1 cellular context compared by ENCODE assay signal in the genomic region with DNA sequence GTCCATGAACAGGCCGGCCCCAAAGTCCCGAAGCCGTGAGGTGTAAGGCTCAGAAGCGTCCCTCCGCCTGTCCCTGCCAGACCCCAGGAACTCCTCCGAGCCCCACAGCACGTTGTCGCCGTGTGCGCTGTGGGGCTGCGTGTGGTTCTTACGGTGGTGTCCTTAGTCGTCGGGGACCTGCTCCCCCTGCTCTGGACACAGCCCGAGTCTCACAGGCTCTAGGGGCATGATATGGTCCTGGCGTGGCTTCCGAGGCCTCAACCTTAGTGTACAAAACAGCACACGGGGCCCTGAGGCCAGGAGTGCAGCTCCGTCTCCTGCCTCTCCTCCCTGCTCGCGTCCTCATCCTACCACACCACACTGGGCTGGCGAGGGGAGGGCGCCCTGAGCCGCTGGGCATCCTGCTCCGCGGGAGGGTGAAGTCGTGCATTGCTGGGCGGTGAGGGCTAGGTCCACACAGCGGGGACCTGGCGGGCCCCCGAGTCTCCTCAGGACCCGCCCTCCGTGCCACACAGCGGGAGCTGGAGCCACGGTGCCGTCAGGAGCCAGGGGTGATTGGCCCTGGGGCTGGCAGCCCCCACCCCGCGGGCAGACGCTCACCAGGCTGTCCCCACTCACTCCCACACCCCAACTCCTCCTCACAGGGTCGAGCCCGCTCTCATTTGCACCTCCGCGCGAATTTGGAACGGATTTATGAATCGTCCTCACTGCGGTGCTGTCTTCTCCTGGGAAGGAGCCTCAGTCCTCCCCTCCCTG.
TF ChIP-seq lines count a peak whose summit lies in the region.

No MANE protein-coding gene starts in this region.

TF ChIP-seq in SK-N-SH, 30 proteins besides CTCF, POLR2A, EP300 and RAD21:
- TF ChIP-seq, protein P1, sequence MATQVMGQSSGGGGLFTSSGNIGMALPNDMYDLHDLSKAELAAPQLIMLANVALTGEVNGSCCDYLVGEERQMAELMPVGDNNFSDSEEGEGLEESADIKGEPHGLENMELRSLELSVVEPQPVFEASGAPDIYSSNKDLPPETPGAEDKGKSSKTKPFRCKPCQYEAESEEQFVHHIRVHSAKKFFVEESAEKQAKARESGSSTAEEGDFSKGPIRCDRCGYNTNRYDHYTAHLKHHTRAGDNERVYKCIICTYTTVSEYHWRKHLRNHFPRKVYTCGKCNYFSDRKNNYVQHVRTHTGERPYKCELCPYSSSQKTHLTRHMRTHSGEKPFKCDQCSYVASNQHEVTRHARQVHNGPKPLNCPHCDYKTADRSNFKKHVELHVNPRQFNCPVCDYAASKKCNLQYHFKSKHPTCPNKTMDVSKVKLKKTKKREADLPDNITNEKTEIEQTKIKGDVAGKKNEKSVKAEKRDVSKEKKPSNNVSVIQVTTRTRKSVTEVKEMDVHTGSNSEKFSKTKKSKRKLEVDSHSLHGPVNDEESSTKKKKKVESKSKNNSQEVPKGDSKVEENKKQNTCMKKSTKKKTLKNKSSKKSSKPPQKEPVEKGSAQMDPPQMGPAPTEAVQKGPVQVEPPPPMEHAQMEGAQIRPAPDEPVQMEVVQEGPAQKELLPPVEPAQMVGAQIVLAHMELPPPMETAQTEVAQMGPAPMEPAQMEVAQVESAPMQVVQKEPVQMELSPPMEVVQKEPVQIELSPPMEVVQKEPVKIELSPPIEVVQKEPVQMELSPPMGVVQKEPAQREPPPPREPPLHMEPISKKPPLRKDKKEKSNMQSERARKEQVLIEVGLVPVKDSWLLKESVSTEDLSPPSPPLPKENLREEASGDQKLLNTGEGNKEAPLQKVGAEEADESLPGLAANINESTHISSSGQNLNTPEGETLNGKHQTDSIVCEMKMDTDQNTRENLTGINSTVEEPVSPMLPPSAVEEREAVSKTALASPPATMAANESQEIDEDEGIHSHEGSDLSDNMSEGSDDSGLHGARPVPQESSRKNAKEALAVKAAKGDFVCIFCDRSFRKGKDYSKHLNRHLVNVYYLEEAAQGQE (IDR thresholded peaks at IDR 0.05; ENCODE audit: low read depth, low read length), result 0 out of 2 replicates have a peak, but pooled peaks have one; percentile 5
- TF ChIP-seq, protein P2, sequence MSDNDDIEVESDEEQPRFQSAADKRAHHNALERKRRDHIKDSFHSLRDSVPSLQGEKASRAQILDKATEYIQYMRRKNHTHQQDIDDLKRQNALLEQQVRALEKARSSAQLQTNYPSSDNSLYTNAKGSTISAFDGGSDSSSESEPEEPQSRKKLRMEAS (IDR thresholded peaks at IDR 0.05; ENCODE audit: low read depth), result no peak
